In genomic region chr5:165393839-165394238, GRCh38 we compare ENCODE assay signal across 27 cellular contexts.
"Had no signal": no experiment of that assay in that cellular context is flagged by ENCODE, and none has a peak within 500 bp of the region (broad histone marks: within the 10 kb centered on the region; RNA-seq: fewer than 3 reads in every experiment).

No MANE protein-coding gene starts in this region.

- H3K27ac ChIP-seq: adrenal gland, ascending aorta, brain microvascular endothelial cell, heart right ventricle, right lobe of liver, skin epidermis, stomach, suprapubic skin, transverse colon, uterus had no signal

- FAIRE-seq: keratinocyte had no signal

- H3K27me3 ChIP-seq: adrenal gland, ascending aorta, brain microvascular endothelial cell, heart right ventricle, right lobe of liver, stomach, suprapubic skin, transverse colon, uterus had no signal

- H3K4me3 Mint-ChIP-seq: activated CD8-positive, alpha-beta T cell treated with anti-CD3 and anti-CD28 coated beads for 36 hours; activated naive CD8-positive, alpha-beta T cell; naive B cell; neural crest cell; stimulated activated effector memory CD8-positive, alpha-beta T cell treated with anti-CD3 and anti-CD28 coated beads, Interleukin-12 subunit alpha, Interleukin-12 subunit beta, amount 100 ng/mL, for 72 hours had no signal

- H3K4me1 ChIP-seq: adrenal gland, ascending aorta, heart right ventricle, right lobe of liver, suprapubic skin, transverse colon, uterus had no signal

- H3K4me1 Mint-ChIP-seq: naive B cell; neural crest cell; stimulated activated effector memory CD8-positive, alpha-beta T cell treated with anti-CD3 and anti-CD28 coated beads, Interleukin-12 subunit alpha, Interleukin-12 subunit beta, amount 100 ng/mL, for 72 hours had no signal

- DNase-seq: activated CD4-positive, alpha-beta T cell treated with anti-CD3 and anti-CD28 coated beads for 48 hours; activated CD4-positive, CD25-positive, alpha-beta regulatory T cell; activated CD8-positive, alpha-beta T cell treated with anti-CD3 and anti-CD28 coated beads for 36 hours; activated T-cell treated with anti-CD3 and anti-CD28 coated beads, Interleukin-2, amount 50 U/mL, for 1 hour; adrenal gland; brain microvascular endothelial cell; caudate nucleus; dermis blood vessel endothelial cell; effector CD8-positive, alpha-beta T cell; erythroblast; foreskin fibroblast; heart right ventricle; left colon; naive B cell; posterior cingulate gyrus; right lobe of liver; stimulated activated CD4-positive, alpha-beta T cell treated with anti-CD3 and anti-CD28 coated beads, Interleukin-2, amount 100 ng/mL, for 24 hours; stomach; transverse colon; uterus had no signal

- H3K27ac Mint-ChIP-seq: activated CD8-positive, alpha-beta T cell treated with anti-CD3 and anti-CD28 coated beads for 36 hours; activated naive CD8-positive, alpha-beta T cell; naive B cell; stimulated activated effector memory CD8-positive, alpha-beta T cell treated with anti-CD3 and anti-CD28 coated beads, Interleukin-12 subunit alpha, Interleukin-12 subunit beta, amount 100 ng/mL, for 72 hours had no signal

- H3K36me3 ChIP-seq: adrenal gland, ascending aorta, brain microvascular endothelial cell, heart right ventricle, right lobe of liver, stomach, suprapubic skin, transverse colon, uterus had no signal

- H3K36me3 Mint-ChIP-seq: activated naive CD8-positive, alpha-beta T cell; naive B cell; stimulated activated effector memory CD8-positive, alpha-beta T cell treated with anti-CD3 and anti-CD28 coated beads, Interleukin-12 subunit alpha, Interleukin-12 subunit beta, amount 100 ng/mL, for 72 hours had no signal

- H3K27me3 Mint-ChIP-seq: activated CD8-positive, alpha-beta T cell treated with anti-CD3 and anti-CD28 coated beads for 36 hours; activated naive CD8-positive, alpha-beta T cell; naive B cell had no signal

- H3K9me3 Mint-ChIP-seq: neural crest cell had no signal

- H3K4me3 ChIP-seq: adrenal gland, ascending aorta, heart right ventricle, right lobe of liver, skin epidermis, stomach, suprapubic skin, transverse colon, uterus had no signal

- H3K9me3 ChIP-seq: ascending aorta, right lobe of liver, transverse colon, uterus had no signal
